Comparison of ENCODE assay signal across 17 cellular contexts in genomic region chr2:170142502-170142901, GRCh38. TPM values are rescaled to one million over a fixed set of nuclear protein-coding genes. Genes with fewer than 3 reads are reported as not detected.
"Had no signal": no experiment of that assay in that cellular context is flagged by ENCODE, and none has a peak within 500 bp of the region (broad histone marks: within the 10 kb centered on the region; RNA-seq: fewer than 3 reads in every experiment).

No MANE protein-coding gene starts in this region.

- H3K4me3 ChIP-seq: dorsolateral prefrontal cortex, lung, neural progenitor cell, pancreas, thoracic aorta, upper lobe of right lung had no signal

- FAIRE-seq: islet of Langerhans, pancreas had no signal

- H3K4me1 ChIP-seq: upper lobe of right lung had no signal

- H3K9ac ChIP-seq: neural progenitor cell had no signal

- H3K27me3 ChIP-seq: dorsolateral prefrontal cortex, neural progenitor cell, pancreas, upper lobe of right lung had no signal

- DNase-seq: activated CD4-positive, alpha-beta T cell treated with anti-CD3 and anti-CD28 coated beads, Interleukin-2, amount 50 U/mL, for 4 hours; activated T-cell treated with anti-CD3 and anti-CD28 coated beads, Interleukin-2, amount 50 U/mL, for 1 hour; amniotic stem cell; dorsolateral prefrontal cortex; left colon; midbrain; pancreas; stimulated activated CD4-positive, alpha-beta T cell treated with anti-CD3 and anti-CD28 coated beads, Interleukin-12 subunit alpha, Interleukin-12 subunit beta, amount 100 ng/mL, for 4 hours; stimulated activated CD4-positive, alpha-beta T cell treated with anti-CD3 and anti-CD28 coated beads, Interleukin-2, amount 100 ng/mL, for 24 hours; T-helper 9 cell; upper lobe of right lung had no signal

- H3K4me2 ChIP-seq: neural progenitor cell had no signal

- H3K27ac ChIP-seq: dorsolateral prefrontal cortex, neural progenitor cell, pancreas, thoracic aorta, upper lobe of right lung had no signal

- H3K36me3 ChIP-seq: neural progenitor cell, pancreas, thoracic aorta, upper lobe of right lung had no signal

- H3K9me3 ChIP-seq: pancreas, thoracic aorta, upper lobe of right lung had no signal

- ATAC-seq: activated CD4-positive, CD25-positive, alpha-beta regulatory T cell treated with anti-CD3 and anti-CD28 coated beads, Interleukin-2, amount 50 U/mL, for 24 hours; left colon; upper lobe of right lung had no signal

RNA-seq across cellular contexts. Expression of gene MYO3B, which starts 35.4 kb away (rescaled TPM):
- total RNA-seq: myocyte, thoracic aorta had no signal
